ENCODE assay signal across 8 cellular contexts in the genomic region with DNA sequence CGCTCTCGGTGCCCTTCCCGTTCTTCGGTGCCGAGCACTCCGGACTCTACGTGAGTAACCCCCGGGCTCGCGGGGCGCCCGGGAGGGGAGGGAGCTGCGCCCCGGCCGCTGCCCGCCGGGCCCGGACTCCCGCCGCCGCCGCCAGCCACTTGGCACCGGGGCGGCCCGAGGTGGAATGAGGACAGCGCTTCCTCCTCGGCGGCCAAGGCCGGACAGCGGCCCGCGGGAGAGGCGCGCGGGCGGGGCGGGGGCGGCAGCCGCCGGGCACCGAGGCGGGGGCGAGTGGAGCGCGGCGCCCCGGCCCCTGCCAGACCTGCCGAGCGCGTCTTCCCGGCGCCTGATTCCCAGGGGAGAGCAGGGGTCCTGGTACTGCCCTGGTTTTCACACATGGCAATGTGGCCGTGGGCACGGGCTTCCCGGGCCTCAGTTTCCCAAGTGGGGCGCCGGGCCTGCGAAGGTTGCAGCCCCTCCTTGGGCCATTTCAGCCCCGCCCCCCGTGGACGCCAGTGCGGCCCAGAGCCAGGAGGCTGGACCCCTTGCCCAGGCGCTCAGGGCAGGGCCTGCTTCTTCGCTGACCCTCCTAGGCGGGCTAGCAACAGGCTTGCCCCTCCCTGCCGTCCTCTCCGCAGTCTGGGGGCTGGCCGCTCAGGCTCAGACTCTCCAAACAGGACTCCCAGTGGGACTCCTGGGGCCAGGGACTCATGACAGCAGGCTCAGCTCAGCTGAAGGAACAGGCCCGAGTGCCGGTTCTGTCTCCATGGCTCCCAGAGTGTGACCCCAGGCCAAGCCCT. TPM values are rescaled to one million over a fixed set of nuclear protein-coding genes. Genes with fewer than 3 reads are reported as not detected.
DNase-seq lines count a peak whose midpoint lies in the region; ATAC-seq and TF ChIP-seq lines count a peak whose summit lies in the region.

No MANE protein-coding gene starts in this region.

- peak overlapping the region; percentile 49 to 71 for H3K4me3 Mint-ChIP-seq in H9
- peak overlapping the region; percentile 3 for H3K4me3 Mint-ChIP-seq in activated naive CD8-positive, alpha-beta T cell treated with anti-CD3 and anti-CD28 coated beads, Interleukin-2, amount 50 U/mL, for 24 hours
- peak overlapping the region in 2 of 8 donors; percentile 71 to 77 for H3K4me3 Mint-ChIP-seq in CD4-positive, alpha-beta memory T cell

- no peaks in the 10 kb centered on the region for H3K79me2 ChIP-seq in H9 (ENCODE audit: insufficient read depth, low read length)

- H3K4me2 ChIP-seq in H9 (ENCODE audit: insufficient read depth, insufficient read length, low read length) (peak overlapping the region; percentile 19), skeletal muscle satellite cell (ENCODE audit: low read length) (peak overlapping the region; percentile 98)

- H3K36me3 Mint-ChIP-seq in H9 (ENCODE audit: insufficient read depth in 1 of 3, low read depth in 3 of 3): peaks cover 2 to 9% (median 4%) of the 10 kb centered on the region in 3 experiments
- no peaks in the 10 kb centered on the region for H3K36me3 Mint-ChIP-seq in activated naive CD8-positive, alpha-beta T cell treated with anti-CD3 and anti-CD28 coated beads, Interleukin-2, amount 50 U/mL, for 24 hours (ENCODE audit: low read depth)
- H3K36me3 Mint-ChIP-seq in CD4-positive, alpha-beta memory T cell: peaks cover 0 to 7% of the 10 kb centered on the region in 2 donors

- no peak overlapping the region for H3K23ac ChIP-seq in H9 (ENCODE audit: insufficient read length, low read depth, low read length)

- CTCF ChIA-PET in CD4-positive, alpha-beta memory T cell (lab: Charles Lee; ENCODE audit: partially characterized antibody): no interaction called here

- H3K23me2 ChIP-seq in H9 (ENCODE audit: insufficient read length, low read depth, low read length, poor library complexity, severe bottlenecking): peaks cover 6% of the 10 kb centered on the region

- H3K9me3 ChIP-seq in H9 (ENCODE audit: control insufficient read depth, low read depth, low read length) (no peaks in the 10 kb centered on the region), iPS-15b (ENCODE audit: control insufficient read depth, insufficient read depth, low read length) (peaks cover 4% of the 10 kb centered on the region), skeletal muscle satellite cell (replicated peaks; ENCODE audit: low read length) (peaks cover 8% of the 10 kb centered on the region)
- H3K9me3 ChIP-seq in CD4-positive, alpha-beta memory T cell (ENCODE audit: control insufficient read depth in 1 of 2, low read length in 2 of 2): peaks cover 0 to 9% of the 10 kb centered on the region in 2 donors

- H4K8ac ChIP-seq in H9 (replicated peaks; ENCODE audit: insufficient read length, low read depth, low read length): no peak overlapping the region

- TF ChIP-seq CTCF in H9 (conservative IDR thresholded peaks at IDR 0.05): no peak

- no peak overlapping the region for H3K27ac ChIP-seq in H9 (ENCODE audit: insufficient read length, low read depth, low read length)
- H3K27ac ChIP-seq in CD4-positive, alpha-beta memory T cell (ENCODE audit: low read depth, low read length): no peak overlapping the region

- H3K4me3 ChIP-seq in iPS-15b (ENCODE audit: low read depth, low read length): peak overlapping the region; percentile 48
- peak overlapping the region; percentile 89 for H3K4me3 ChIP-seq in skeletal muscle satellite cell (ENCODE audit: low read length)
- H3K4me3 ChIP-seq in CD4-positive, alpha-beta memory T cell (ENCODE audit: low read length in 2 of 2): no peak overlapping the region

- H3K14ac ChIP-seq in H9 (ENCODE audit: insufficient read depth, low read length): no peak overlapping the region

- no CpG with 5 or more reads among the region's 70 CpGs for WGBS in H9 (ENCODE audit: extremely low coverage, insufficient read length, low lambda C conversion rate)

- no peaks in the 10 kb centered on the region for H3K36me3 ChIP-seq in iPS-15b (ENCODE audit: control insufficient read depth, insufficient read depth, low read length)
- peaks cover 36% of the 10 kb centered on the region for H3K36me3 ChIP-seq in skeletal muscle satellite cell (ENCODE audit: insufficient read depth, low read length)
- H3K36me3 ChIP-seq in CD4-positive, alpha-beta memory T cell (ENCODE audit: insufficient read depth, low read length): no peaks in the 10 kb centered on the region

- no peak for ATAC-seq in activated naive CD8-positive, alpha-beta T cell treated with anti-CD3 and anti-CD28 coated beads, Interleukin-2, amount 50 U/mL, for 24 hours
- ATAC-seq in HG03469 (IDR thresholded peaks at IDR 0.05; ENCODE audit: unreplicated experiment): no peak
- no peak for ATAC-seq in HG03095 (IDR thresholded peaks at IDR 0.05; ENCODE audit: unreplicated experiment)
- ATAC-seq in GM21447 (IDR thresholded peaks at IDR 0.05; ENCODE audit: unreplicated experiment): no peak

- H3K4me1 Mint-ChIP-seq in H9: peaks cover 0 to 4% of the 10 kb centered on the region in 2 experiments; a peak in 2 of 4 replicates
- peaks cover 9% of the 10 kb centered on the region for H3K4me1 Mint-ChIP-seq in activated naive CD8-positive, alpha-beta T cell treated with anti-CD3 and anti-CD28 coated beads, Interleukin-2, amount 50 U/mL, for 24 hours
- peaks cover 3 to 20% (median 5%) of the 10 kb centered on the region in 4 donors for H3K4me1 Mint-ChIP-seq in CD4-positive, alpha-beta memory T cell

- H3T11ph ChIP-seq in H9 (ENCODE audit: low read length): no peak overlapping the region

- intact Hi-C loops in CD4-positive, alpha-beta memory T cell (cut with micrococcal nuclease): no loop called here

- H3K27me3 Mint-ChIP-seq in H9 (ENCODE audit: low read depth): peaks cover 48% of the 10 kb centered on the region
- H3K27me3 Mint-ChIP-seq in activated naive CD8-positive, alpha-beta T cell treated with anti-CD3 and anti-CD28 coated beads, Interleukin-2, amount 50 U/mL, for 24 hours: peaks cover 17% of the 10 kb centered on the region
- peaks cover 14 to 16% of the 10 kb centered on the region in 2 donors for H3K27me3 Mint-ChIP-seq in CD4-positive, alpha-beta memory T cell

- peaks cover 8 to 11% of the 10 kb centered on the region in 2 experiments for H3K9me3 Mint-ChIP-seq in H9
- H3K9me3 Mint-ChIP-seq in activated naive CD8-positive, alpha-beta T cell treated with anti-CD3 and anti-CD28 coated beads, Interleukin-2, amount 50 U/mL, for 24 hours: no peaks in the 10 kb centered on the region
- peaks cover 0 to 12% (median 9%) of the 10 kb centered on the region in 8 donors for H3K9me3 Mint-ChIP-seq in CD4-positive, alpha-beta memory T cell

- POLR2A ChIA-PET in CD4-positive, alpha-beta memory T cell (lab: Charles Lee; ENCODE audit: partially characterized antibody): no interaction called here

- no peak overlapping the region for H2BK20ac ChIP-seq in H9 (ENCODE audit: low read depth, low read length, poor library complexity, severe bottlenecking)

- peaks cover 3% of the 10 kb centered on the region; the same call in 1 of the 2 replicates for H3K27me3 ChIP-seq in H9 (ENCODE audit: insufficient read depth, low read length)
- H3K27me3 ChIP-seq in iPS-15b (ENCODE audit: control insufficient read depth, insufficient read depth, low read length): peaks cover 23% of the 10 kb centered on the region
- no peaks in the 10 kb centered on the region for H3K27me3 ChIP-seq in skeletal muscle satellite cell (ENCODE audit: control insufficient read depth, insufficient read depth, low read length)
- H3K27me3 ChIP-seq in CD4-positive, alpha-beta memory T cell (ENCODE audit: insufficient read depth, low read length): peaks cover 7% of the 10 kb centered on the region

- no peak overlapping the region for H2AFZ ChIP-seq in H9 (ENCODE audit: low read length)

- H2BK12ac ChIP-seq in H9 (ENCODE audit: insufficient read length, low read depth, low read length): no peak overlapping the region

- H3K9ac ChIP-seq in H9 (ENCODE audit: extremely low read depth, insufficient read length, low read length) (no peak overlapping the region), iPS-15b (ENCODE audit: low read depth, low read length) (no peak overlapping the region), skeletal muscle satellite cell (ENCODE audit: low read depth, low read length) (peak overlapping the region; percentile 85)

- H3K4me1 ChIP-seq in H9 (ENCODE audit: insufficient read depth, low read length) (no peaks in the 10 kb centered on the region), iPS-15b (ENCODE audit: control insufficient read depth, insufficient read depth, low read length) (no peaks in the 10 kb centered on the region), skeletal muscle satellite cell (ENCODE audit: control insufficient read depth, insufficient read depth, low read length) (peaks cover 54% of the 10 kb centered on the region)
- H3K4me1 ChIP-seq in CD4-positive, alpha-beta memory T cell (ENCODE audit: insufficient read depth, low read length): no peaks in the 10 kb centered on the region

- H3K56ac ChIP-seq in H9 (ENCODE audit: insufficient read length, low read depth, low read length): no peak overlapping the region

- no peak overlapping the region for H2BK120ac ChIP-seq in H9 (ENCODE audit: low read depth, low read length, poor library complexity, severe bottlenecking)

- no peaks in the 10 kb centered on the region for H4K20me1 ChIP-seq in H9 (ENCODE audit: control insufficient read depth, insufficient read depth, insufficient read length)

- DNase-seq in H9: peak; percentile 35
- DNase-seq in activated naive CD8-positive, alpha-beta T cell treated with anti-CD3 and anti-CD28 coated beads, Interleukin-2, amount 50 U/mL, for 24 hours: no peak
- DNase-seq in CD4-positive, alpha-beta memory T cell: no peak

- H3K4ac ChIP-seq in H9 (ENCODE audit: low read depth, low read length): no peak overlapping the region

- no peak overlapping the region for H4K5ac ChIP-seq in H9 (ENCODE audit: insufficient read length, low read depth, low read length)

- H3K27ac Mint-ChIP-seq in H9: no peak overlapping the region
- no peak overlapping the region for H3K27ac Mint-ChIP-seq in activated naive CD8-positive, alpha-beta T cell treated with anti-CD3 and anti-CD28 coated beads, Interleukin-2, amount 50 U/mL, for 24 hours
- H3K27ac Mint-ChIP-seq in CD4-positive, alpha-beta memory T cell: no peak overlapping the region

- no peak overlapping the region for H2BK5ac ChIP-seq in H9 (ENCODE audit: insufficient read length, low read length)

- no peaks in the 10 kb centered on the region for H3K79me1 ChIP-seq in H9 (ENCODE audit: insufficient read depth, low read depth, low read length, poor library complexity, severe bottlenecking)

- H3K18ac ChIP-seq in H9 (ENCODE audit: insufficient read length, low read depth, low read length): no peak overlapping the region

- H2AK5ac ChIP-seq in H9 (ENCODE audit: insufficient read length, low read length): no peak overlapping the region

- H4K91ac ChIP-seq in H9 (ENCODE audit: insufficient read length, low read depth, low read length): no peak overlapping the region

- no peak overlapping the region for H2BK15ac ChIP-seq in H9 (ENCODE audit: low read depth, low read length)

RNA-seq across cellular contexts. Expression of a gene that starts 0.8 kb away (rescaled TPM):
- total RNA-seq in H9 (2021): 1.8 and 2.5 TPM in 2 replicates
- 88.2 and 134 TPM in 2 replicates for total RNA-seq in skeletal muscle satellite cell (2012; rRNA removed)
- 10 to 100 TPM; 85.2 to 90.1 TPM for total RNA-seq in CD4-positive, alpha-beta memory T cell
- 1 to 10 TPM; 1.6 to 3.2 TPM for polyA plus RNA-seq in CD4-positive, alpha-beta memory T cell

Comparison
In these comparisons a context has a peak if more than half of its experiments do, and no peak if none do; other contexts are left out.
1. H3K4me3 ChIP-seq: peak in iPS-15b (single experiment) and skeletal muscle satellite cell (single experiment); none in CD4-positive, alpha-beta memory T cell (0 of 2).
2. RNA of a gene that starts 0.8 kb away (total RNA-seq): 85.2 to 90.1 TPM in CD4-positive, alpha-beta memory T cell; 1.8 to 2.5 TPM in H9; every median in the first group is over 10 times any median in the second.